28 cellular contexts compared by ENCODE assay signal in the genomic region with DNA sequence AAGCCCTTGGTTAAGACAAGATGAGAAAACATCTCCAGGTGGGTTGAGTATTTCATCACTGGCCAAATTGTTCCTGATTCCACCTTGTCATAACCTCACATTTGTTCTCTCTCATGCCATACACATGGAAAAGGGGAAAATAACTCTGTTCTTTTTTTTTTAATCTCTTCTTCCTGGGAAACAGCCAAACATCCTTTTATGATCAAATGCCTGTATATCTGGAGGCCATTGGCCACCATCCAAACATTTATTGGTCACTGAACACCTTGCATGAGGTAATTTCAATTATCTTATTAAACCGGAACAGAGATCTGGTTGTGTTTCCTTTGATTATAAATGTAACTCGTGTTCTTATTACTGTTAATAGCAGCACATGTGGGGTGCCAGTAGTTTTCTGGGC.
"Had no signal": no experiment of that assay in that cellular context is flagged by ENCODE, and none has a peak within 500 bp of the region (broad histone marks: within the 10 kb centered on the region; RNA-seq: fewer than 3 reads in every experiment).

No MANE protein-coding gene starts in this region.

- H3K4me3 Mint-ChIP-seq: activated CD4-positive, alpha-beta T cell treated with anti-CD3 and anti-CD28 coated beads for 36 hours; activated CD8-positive, alpha-beta memory T cell treated with anti-CD3 and anti-CD28 coated beads, Interleukin-2, amount 10 ng/mL, durations not matched to agents 7 days and 5 days; activated CD8-positive, alpha-beta T cell treated with anti-CD3 and anti-CD28 coated beads, Interleukin-2, amount 10 ng/mL, durations not matched to agents 7 days and 5 days; natural killer cell treated with Interleukin-12 subunit alpha and Interleukin-12 subunit beta and Interleukin-15 and Interleukin-18, amount 100 ng/mL, for 72 hours; stimulated activated effector memory CD8-positive, alpha-beta T cell treated with anti-CD3 and anti-CD28 coated beads, Interleukin-12 subunit alpha, Interleukin-12 subunit beta, amount 100 ng/mL, for 72 hours; stimulated activated naive CD8-positive, alpha-beta T cell treated with anti-CD3 and anti-CD28 coated beads, Interleukin-15, amount 100 ng/mL, for 72 hours; T-helper 2 cell treated with Interferon-gamma antibody and Interleukin-4, amounts not matched to agents 5 μg/mL and 100 μg/mL, for 36 hours; type B pancreatic cell had no signal

- H3K27me3 ChIP-seq: breast epithelium, dorsolateral prefrontal cortex, heart left ventricle, uterus had no signal

- H3K4me1 Mint-ChIP-seq: activated CD4-positive, alpha-beta T cell treated with anti-CD3 and anti-CD28 coated beads for 36 hours; activated CD8-positive, alpha-beta memory T cell treated with anti-CD3 and anti-CD28 coated beads, Interleukin-2, amount 10 ng/mL, durations not matched to agents 7 days and 5 days; stimulated activated effector memory CD8-positive, alpha-beta T cell treated with anti-CD3 and anti-CD28 coated beads, Interleukin-12 subunit alpha, Interleukin-12 subunit beta, amount 100 ng/mL, for 72 hours; stimulated activated naive CD8-positive, alpha-beta T cell treated with anti-CD3 and anti-CD28 coated beads, Interleukin-15, amount 100 ng/mL, for 72 hours had no signal

- H3K27ac Mint-ChIP-seq: activated CD4-positive, alpha-beta T cell treated with anti-CD3 and anti-CD28 coated beads for 36 hours; activated CD8-positive, alpha-beta memory T cell treated with anti-CD3 and anti-CD28 coated beads, Interleukin-2, amount 10 ng/mL, durations not matched to agents 7 days and 5 days; activated CD8-positive, alpha-beta T cell treated with anti-CD3 and anti-CD28 coated beads, Interleukin-2, amount 10 ng/mL, durations not matched to agents 7 days and 5 days; activated naive CD4-positive, alpha-beta T cell treated with anti-CD3 and anti-CD28 coated beads, Interleukin-2, amount 50 U/mL, for 72 hours; natural killer cell treated with Interleukin-12 subunit alpha and Interleukin-12 subunit beta and Interleukin-15 and Interleukin-18, amount 100 ng/mL, for 72 hours; stimulated activated effector memory CD8-positive, alpha-beta T cell treated with anti-CD3 and anti-CD28 coated beads, Interleukin-12 subunit alpha, Interleukin-12 subunit beta, amount 100 ng/mL, for 72 hours; stimulated activated naive CD8-positive, alpha-beta T cell treated with anti-CD3 and anti-CD28 coated beads, Interleukin-15, amount 100 ng/mL, for 72 hours; T-helper 2 cell treated with Interferon-gamma antibody and Interleukin-4, amounts not matched to agents 5 μg/mL and 100 μg/mL, for 36 hours; type B pancreatic cell had no signal

- H3K4me1 ChIP-seq: breast epithelium, uterus had no signal

- H3K27ac ChIP-seq: breast epithelium, dorsolateral prefrontal cortex, heart left ventricle, lower lobe of right lung, skin epidermis, uterus had no signal

- H3K36me3 ChIP-seq: breast epithelium, heart left ventricle, lower lobe of right lung, uterus had no signal

- H3K4me3 ChIP-seq: breast epithelium, dorsolateral prefrontal cortex, heart left ventricle, lower lobe of right lung, skin epidermis, uterus had no signal

- H3K36me3 Mint-ChIP-seq: activated CD8-positive, alpha-beta memory T cell treated with anti-CD3 and anti-CD28 coated beads, Interleukin-2, amount 10 ng/mL, durations not matched to agents 7 days and 5 days; natural killer cell treated with Interleukin-12 subunit alpha and Interleukin-12 subunit beta and Interleukin-15 and Interleukin-18, amount 100 ng/mL, for 72 hours; stimulated activated effector memory CD8-positive, alpha-beta T cell treated with anti-CD3 and anti-CD28 coated beads, Interleukin-12 subunit alpha, Interleukin-12 subunit beta, amount 100 ng/mL, for 72 hours had no signal

- H3K9me3 Mint-ChIP-seq: T-helper 2 cell treated with Interferon-gamma antibody and Interleukin-4, amounts not matched to agents 5 μg/mL and 100 μg/mL, for 36 hours had no signal

- H3K27me3 Mint-ChIP-seq: activated CD8-positive, alpha-beta memory T cell treated with anti-CD3 and anti-CD28 coated beads, Interleukin-2, amount 10 ng/mL, durations not matched to agents 7 days and 5 days; natural killer cell treated with Interleukin-12 subunit alpha and Interleukin-12 subunit beta and Interleukin-15 and Interleukin-18, amount 100 ng/mL, for 72 hours; stimulated activated naive CD8-positive, alpha-beta T cell treated with anti-CD3 and anti-CD28 coated beads, Interleukin-15, amount 100 ng/mL, for 72 hours had no signal

- DNase-seq: activated CD4-positive, alpha-beta T cell treated with anti-CD3 and anti-CD28 coated beads for 36 hours; activated CD4-positive, CD25-positive, alpha-beta regulatory T cell; activated CD8-positive, alpha-beta memory T cell treated with anti-CD3 and anti-CD28 coated beads, Interleukin-2, amount 10 ng/mL, durations not matched to agents 7 days and 5 days; activated CD8-positive, alpha-beta T cell treated with anti-CD3 and anti-CD28 coated beads, Interleukin-2, amount 10 ng/mL, durations not matched to agents 7 days and 5 days; activated naive CD4-positive, alpha-beta T cell; activated T-cell treated with anti-CD3 and anti-CD28 coated beads, Interleukin-2, amount 50 U/mL, for 48 hours; dorsolateral prefrontal cortex; effector memory CD4-positive, alpha-beta T cell; erythroblast; heart left ventricle; lower lobe of right lung; mesendoderm; posterior cingulate gyrus; retina; stimulated activated CD4-positive, alpha-beta T cell treated with anti-CD3 and anti-CD28 coated beads, Interleukin-4, amount 100 ng/mL, for 24 hours; stimulated activated naive CD8-positive, alpha-beta T cell treated with anti-CD3 and anti-CD28 coated beads, Interleukin-15, amount 100 ng/mL, for 72 hours; substantia nigra; uterus had no signal

- FAIRE-seq: colon had no signal

- ATAC-seq: activated CD4-positive, alpha-beta T cell treated with anti-CD3 and anti-CD28 coated beads for 36 hours; activated CD8-positive, alpha-beta memory T cell treated with anti-CD3 and anti-CD28 coated beads, Interleukin-2, amount 10 ng/mL, durations not matched to agents 7 days and 5 days; activated CD8-positive, alpha-beta T cell treated with anti-CD3 and anti-CD28 coated beads, Interleukin-2, amount 10 ng/mL, durations not matched to agents 7 days and 5 days; activated naive CD4-positive, alpha-beta T cell treated with anti-CD3 and anti-CD28 coated beads, Interleukin-2, amount 50 U/mL, for 72 hours; heart left ventricle; left lobe of liver; lower lobe of right lung; natural killer cell treated with Interleukin-12 subunit alpha and Interleukin-12 subunit beta and Interleukin-15 and Interleukin-18, amount 100 ng/mL, for 72 hours; sciatic nerve; stimulated activated effector memory CD8-positive, alpha-beta T cell treated with anti-CD3 and anti-CD28 coated beads, Interleukin-12 subunit alpha, Interleukin-12 subunit beta, amount 100 ng/mL, for 72 hours; stimulated activated naive CD8-positive, alpha-beta T cell treated with anti-CD3 and anti-CD28 coated beads, Interleukin-15, amount 100 ng/mL, for 72 hours had no signal
